8 cellular contexts compared by ENCODE assay signal in the genomic region with DNA sequence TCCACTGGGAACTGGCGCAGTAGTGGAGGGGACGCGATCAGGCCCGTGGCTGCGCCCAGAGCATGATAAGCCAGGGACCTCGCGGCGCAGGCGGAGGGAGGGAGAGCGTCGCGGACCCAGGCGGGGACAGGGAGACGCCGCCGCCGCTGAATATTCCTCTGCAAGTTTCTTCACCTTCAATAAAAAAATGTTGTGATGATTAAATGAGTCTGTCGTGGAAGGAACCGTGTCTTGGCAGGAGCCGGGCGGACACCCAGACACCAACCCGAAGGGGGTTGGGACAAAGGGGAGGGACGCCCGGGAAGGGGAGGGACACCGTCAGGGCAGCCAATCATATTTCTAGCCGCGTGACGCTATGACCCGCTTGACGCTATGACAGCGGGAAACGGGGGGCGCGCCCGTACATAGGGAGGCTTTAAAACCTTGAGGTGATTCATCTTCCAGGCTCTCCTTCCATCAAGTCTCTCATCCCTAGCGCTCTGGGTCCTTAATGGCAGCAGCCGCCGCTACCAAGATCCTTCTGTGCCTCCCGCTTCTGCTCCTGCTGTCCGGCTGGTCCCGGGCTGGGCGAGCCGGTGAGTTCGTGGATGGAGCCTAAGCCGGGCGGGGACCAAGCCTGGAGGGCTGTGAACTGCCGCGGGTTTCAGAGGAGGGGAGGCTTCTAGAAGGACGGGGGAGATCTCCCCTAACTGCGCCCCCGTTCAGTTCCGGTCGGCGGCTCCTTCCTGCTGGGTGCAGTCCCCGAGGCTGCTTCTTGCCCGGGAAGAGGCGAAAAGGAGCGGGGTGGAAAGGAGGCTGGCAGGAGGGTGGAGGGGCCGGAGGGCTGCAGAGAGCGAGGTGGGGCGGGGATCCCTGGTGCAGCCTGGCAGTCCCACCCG. TPM values are rescaled to one million over a fixed set of nuclear protein-coding genes. Genes with fewer than 3 reads are reported as not detected.
A peak's percentile ranks its signal among the peaks of the same experiment; 100 is the strongest.
DNase-seq lines count a peak whose midpoint lies in the region; ATAC-seq and TF ChIP-seq lines count a peak whose summit lies in the region.

A gene with protein sequence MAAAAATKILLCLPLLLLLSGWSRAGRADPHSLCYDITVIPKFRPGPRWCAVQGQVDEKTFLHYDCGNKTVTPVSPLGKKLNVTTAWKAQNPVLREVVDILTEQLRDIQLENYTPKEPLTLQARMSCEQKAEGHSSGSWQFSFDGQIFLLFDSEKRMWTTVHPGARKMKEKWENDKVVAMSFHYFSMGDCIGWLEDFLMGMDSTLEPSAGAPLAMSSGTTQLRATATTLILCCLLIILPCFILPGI (plus strand): TSS at position 432 of the 878 bp plus-strand sequence. CDS start 59 bp downstream, at position 491.

- intact Hi-C loops in dendritic cell treated with granulocyte-macrophage colony-stimulating factor and Interleukin-4, amounts not matched to agents 40 ng/mL and 50 ng/mL, for 4 days (cut with micrococcal nuclease): no loop called here
- intact Hi-C loops in left lung (cut with DNase I): no loop called here

- peaks cover 83% of the 10 kb centered on the region for H3K27me3 Mint-ChIP-seq in dendritic cell treated with granulocyte-macrophage colony-stimulating factor and Interleukin-4, amounts not matched to agents 40 ng/mL and 50 ng/mL, for 4 days

- no peaks in the 10 kb centered on the region for H3K9me3 ChIP-seq in left lung

- H3K4me1 Mint-ChIP-seq in dendritic cell treated with granulocyte-macrophage colony-stimulating factor and Interleukin-4, amounts not matched to agents 40 ng/mL and 50 ng/mL, for 4 days (ENCODE audit: low read depth): peaks cover 33% of the 10 kb centered on the region

- no peak for TF ChIP-seq CTCF in C4-2B (conservative IDR thresholded peaks at IDR 0.05)
- TF ChIP-seq CTCF in left lung (IDR thresholded peaks at IDR 0.05): no peak

- no peaks in the 10 kb centered on the region for H3K9me3 Mint-ChIP-seq in dendritic cell treated with granulocyte-macrophage colony-stimulating factor and Interleukin-4, amounts not matched to agents 40 ng/mL and 50 ng/mL, for 4 days

- H3K27ac ChIP-seq in C4-2B (peak within 1 kb of the TSS; percentile 4; the same call in 1 of the 2 replicates), left lung (peak within 1 kb of the TSS; percentile 42 to 57)

- peaks cover 12 to 28% of the 10 kb centered on the region in 2 donors for H3K4me1 ChIP-seq in left lung

- ATAC-seq in HG02885 (IDR thresholded peaks at IDR 0.05; ENCODE audit: poor library complexity, unreplicated experiment) (peak; percentile 58), left lung (peak; percentile 95), HG03460 (IDR thresholded peaks at IDR 0.05; ENCODE audit: unreplicated experiment) (no peak)

- H3K36me3 ChIP-seq in left lung: no peaks in the 10 kb centered on the region

- peak within 1 kb of the TSS; percentile 47 to 58 for H3K4me3 ChIP-seq in left lung

- DNase-seq in NCI-H526 treated with DMSO at 0.1 percent for 48 hours (lab: John Stamatoyannopoulos, UW) (peak; percentile 49), left lung (peak; percentile 87 to 90)
- DNase-seq in activated CD4-positive, alpha-beta T cell treated with anti-CD3 and anti-CD28 coated beads, Interleukin-2, amount 50 U/mL, for 24 hours (ENCODE audit: low read depth in 1 of 2, low spot score in 1 of 2): peak; percentile 55 to 84
- peak; percentile 76 to 86 for DNase-seq in stimulated activated CD4-positive, alpha-beta T cell treated with anti-CD3 and anti-CD28 coated beads, Interleukin-1b, Interleukin-23, amount 100 ng/mL, for 4 hours (ENCODE audit: low read depth in 2 of 2)

- peak within 1 kb of the TSS; percentile 75 for H3K4me3 Mint-ChIP-seq in dendritic cell treated with granulocyte-macrophage colony-stimulating factor and Interleukin-4, amounts not matched to agents 40 ng/mL and 50 ng/mL, for 4 days

- no peak within 1 kb of the TSS for H3K27ac Mint-ChIP-seq in dendritic cell treated with granulocyte-macrophage colony-stimulating factor and Interleukin-4, amounts not matched to agents 40 ng/mL and 50 ng/mL, for 4 days

- H3K27me3 ChIP-seq in left lung: peaks cover 43 to 65% of the 10 kb centered on the region in 2 donors

- H3K36me3 Mint-ChIP-seq in dendritic cell treated with granulocyte-macrophage colony-stimulating factor and Interleukin-4, amounts not matched to agents 40 ng/mL and 50 ng/mL, for 4 days (ENCODE audit: low read depth): no peaks in the 10 kb centered on the region

RNA-seq across cellular contexts. Expression of the gene that starts here (rescaled TPM):
- 1 to 10 TPM; 2.2 to 3.3 TPM for total RNA-seq in left lung
